18 cellular contexts compared by ENCODE assay signal in genomic region chr2:193847140-193847539, GRCh38.
DNase-seq lines count a peak whose midpoint lies in the region; ATAC-seq and TF ChIP-seq lines count a peak whose summit lies in the region.
"Had no signal": no experiment of that assay in that cellular context is flagged by ENCODE, and none has a peak within 500 bp of the region (broad histone marks: within the 10 kb centered on the region; RNA-seq: fewer than 3 reads in every experiment).

No MANE protein-coding gene starts in this region.

- H3K36me3 ChIP-seq in neuronal stem cell (replicated peaks in 1 of 2; ENCODE audit: control insufficient read depth in 2 of 2, insufficient read depth in 2 of 2, low read length in 2 of 2), result no peaks in the 10 kb centered on the region
- H3K36me3 ChIP-seq: BLaER1 treated with 17β-estradiol and CSF1 and Interleukin-3, amounts not matched to agents 10 nM and 100 nM; upper lobe of right lung had no signal

- H4K8ac ChIP-seq in neuronal stem cell (ENCODE audit: low read depth, low read length), result no peak overlapping the region

- DNase-seq in GM04504 (ENCODE audit: low read depth) (peak; percentile 23), RPMI7951 (ENCODE audit: low read depth) (peak; percentile 43), epithelial cell of esophagus (ENCODE audit: low read depth) (peak; percentile 55), osteocyte (ENCODE audit: extremely low spot score, unreplicated experiment) (no peak), OCI-M1 (lab: John Stamatoyannopoulos, UW) (no peak), omental fat pad (ENCODE audit: low spot score) (no peak), neuronal stem cell (ENCODE audit: low spot score) (no peak)
- no peak for DNase-seq in activated naive CD4-positive, alpha-beta T cell treated with anti-CD3 and anti-CD28 coated beads, Interleukin-2, amount 10 ng/mL, durations not matched to agents 7 days and 5 days
- DNase-seq: activated effector memory CD4-positive, alpha-beta T cell treated with Interleukin-2 at 50 U/mL for 16 hours; aorta; mesendoderm; NCI-H1417 treated with DMSO at 0.1 percent for 48 hours; NCI-H446; small intestine; stimulated activated naive CD4-positive, alpha-beta T cell treated with Interleukin-2 at 50 U/mL for 16 hours; upper lobe of right lung had no signal

- H2AFZ ChIP-seq in neuronal stem cell (ENCODE audit: low read length), result no peak overlapping the region

- no peak overlapping the region for H2BK120ac ChIP-seq in neuronal stem cell (ENCODE audit: low read depth, low read length)

- H3K4ac ChIP-seq in neuronal stem cell (ENCODE audit: low read length), result no peak overlapping the region

- H3K18ac ChIP-seq in neuronal stem cell (ENCODE audit: low read length), result no peak overlapping the region

- H4K91ac ChIP-seq in neuronal stem cell (ENCODE audit: low read depth, low read length, poor library complexity), result no peak overlapping the region

- H3K9ac ChIP-seq in neuronal stem cell (ENCODE audit: low read depth, low read length, poor library complexity), result no peak overlapping the region
- H3K9ac ChIP-seq: BLaER1 treated with 17β-estradiol and CSF1 and Interleukin-3, amounts not matched to agents 10 nM and 100 nM had no signal

- peaks cover 28% of the 10 kb centered on the region for H3K4me1 Mint-ChIP-seq in osteocyte (ENCODE audit: unreplicated experiment)
- H3K4me1 Mint-ChIP-seq in activated naive CD4-positive, alpha-beta T cell treated with anti-CD3 and anti-CD28 coated beads, Interleukin-2, amount 10 ng/mL, durations not matched to agents 7 days and 5 days, result no peaks in the 10 kb centered on the region

- no peak overlapping the region for H3K23ac ChIP-seq in neuronal stem cell (ENCODE audit: low read depth, low read length, poor library complexity)

- H3K4me3 ChIP-seq in epithelial cell of esophagus (ENCODE audit: low read length) (no peak overlapping the region), neuronal stem cell (ENCODE audit: low read length in 2 of 2) (no peak overlapping the region)
- H3K4me3 ChIP-seq: BLaER1 treated with 17β-estradiol and CSF1 and Interleukin-3, amounts not matched to agents 10 nM and 100 nM; K562; upper lobe of right lung had no signal

- no peak overlapping the region for H2BK12ac ChIP-seq in neuronal stem cell (ENCODE audit: low read length)

- H3K9me3 Mint-ChIP-seq in osteocyte (ENCODE audit: unreplicated experiment), result peaks cover 31% of the 10 kb centered on the region
- H3K9me3 Mint-ChIP-seq in activated naive CD4-positive, alpha-beta T cell treated with anti-CD3 and anti-CD28 coated beads, Interleukin-2, amount 10 ng/mL, durations not matched to agents 7 days and 5 days, result no peaks in the 10 kb centered on the region

- no peak for ATAC-seq in omental fat pad (ENCODE audit: low FRiP score)
- ATAC-seq: K562, upper lobe of right lung had no signal

- no peaks in the 10 kb centered on the region for H3K9me3 ChIP-seq in neuronal stem cell (replicated peaks in 1 of 2; ENCODE audit: control insufficient read depth in 2 of 2, insufficient read depth in 1 of 2, low read depth in 1 of 2, low read length in 2 of 2)
- H3K9me3 ChIP-seq: BLaER1 treated with 17β-estradiol and CSF1 and Interleukin-3, amounts not matched to agents 10 nM and 100 nM; upper lobe of right lung had no signal

- H3K14ac ChIP-seq in neuronal stem cell (ENCODE audit: low read length), result no peak overlapping the region

- H3K27ac ChIP-seq in neuronal stem cell (replicated peaks; ENCODE audit: low read length), result no peak overlapping the region
- H3K27ac ChIP-seq: BLaER1 treated with 17β-estradiol and CSF1 and Interleukin-3, amounts not matched to agents 10 nM and 100 nM; upper lobe of right lung had no signal

- H3K27ac Mint-ChIP-seq in osteocyte (ENCODE audit: unreplicated experiment), result peak overlapping the region; percentile 39
- no peak overlapping the region for H3K27ac Mint-ChIP-seq in activated naive CD4-positive, alpha-beta T cell treated with anti-CD3 and anti-CD28 coated beads, Interleukin-2, amount 10 ng/mL, durations not matched to agents 7 days and 5 days

- TF ChIP-seq CTCF in epithelial cell of esophagus (IDR thresholded peaks at IDR 0.05; ENCODE audit: insufficient read depth, low read depth, low read length, missing control alignments) (no peak), osteocyte (IDR thresholded peaks at IDR 0.05) (no peak), omental fat pad (IDR thresholded peaks at IDR 0.05) (no peak)

- no peak overlapping the region for H3K4me2 ChIP-seq in neuronal stem cell (ENCODE audit: insufficient read depth, low read length, poor library complexity, severe bottlenecking)
- H3K4me2 ChIP-seq: BLaER1 treated with 17β-estradiol and CSF1 and Interleukin-3, amounts not matched to agents 10 nM and 100 nM had no signal

- no peak overlapping the region for H2BK15ac ChIP-seq in neuronal stem cell (ENCODE audit: low read length)

- WGBS in neuronal stem cell (ENCODE audit: extremely low coverage in 2 of 2, insufficient read length in 2 of 2, insufficient replicate concordance in 1 of 2), 2 donors, result no CpG with 5 or more reads among the region's 3 CpGs

- H2AK5ac ChIP-seq in neuronal stem cell (ENCODE audit: low read depth, low read length), result no peak overlapping the region

- H3K27me3 Mint-ChIP-seq in osteocyte (ENCODE audit: unreplicated experiment), result no peaks in the 10 kb centered on the region
- no peaks in the 10 kb centered on the region for H3K27me3 Mint-ChIP-seq in activated naive CD4-positive, alpha-beta T cell treated with anti-CD3 and anti-CD28 coated beads, Interleukin-2, amount 10 ng/mL, durations not matched to agents 7 days and 5 days

- H3K4me3 Mint-ChIP-seq in osteocyte (ENCODE audit: unreplicated experiment), result no peak overlapping the region
- no peak overlapping the region for H3K4me3 Mint-ChIP-seq in activated naive CD4-positive, alpha-beta T cell treated with anti-CD3 and anti-CD28 coated beads, Interleukin-2, amount 10 ng/mL, durations not matched to agents 7 days and 5 days

- H3K79me1 ChIP-seq in neuronal stem cell (ENCODE audit: low read depth, low read length), result no peaks in the 10 kb centered on the region

- H3K27me3 ChIP-seq in neuronal stem cell (ENCODE audit: control insufficient read depth in 3 of 3, insufficient read depth in 3 of 3, low read depth in 1 of 3, low read length in 3 of 3), result no peaks in the 10 kb centered on the region
- H3K27me3 ChIP-seq: BLaER1 treated with 17β-estradiol and CSF1 and Interleukin-3, amounts not matched to agents 10 nM and 100 nM; upper lobe of right lung had no signal

- H3K4me1 ChIP-seq in neuronal stem cell (ENCODE audit: control insufficient read depth in 2 of 2, insufficient read depth in 1 of 2, low read depth in 1 of 2, low read length in 2 of 2), result no peaks in the 10 kb centered on the region
- H3K4me1 ChIP-seq: BLaER1 treated with 17β-estradiol and CSF1 and Interleukin-3, amounts not matched to agents 10 nM and 100 nM; upper lobe of right lung had no signal

- H2BK5ac ChIP-seq in neuronal stem cell (ENCODE audit: low read length), result no peak overlapping the region

- CTCF ChIA-PET in activated naive CD4-positive, alpha-beta T cell treated with anti-CD3 and anti-CD28 coated beads, Interleukin-2, amount 10 ng/mL, durations not matched to agents 7 days and 5 days (lab: Charles Lee), result no interaction called here

- peaks cover 10% of the 10 kb centered on the region for H3K36me3 Mint-ChIP-seq in osteocyte (ENCODE audit: unreplicated experiment)
- H3K36me3 Mint-ChIP-seq in activated naive CD4-positive, alpha-beta T cell treated with anti-CD3 and anti-CD28 coated beads, Interleukin-2, amount 10 ng/mL, durations not matched to agents 7 days and 5 days, result no peaks in the 10 kb centered on the region

Comparison
In these comparisons a context has a peak if more than half of its experiments do, and no peak if none do; other contexts are left out.
1. DNase-seq: peak in GM04504 (single experiment), RPMI7951 (single experiment) and epithelial cell of esophagus (single experiment); none in osteocyte (single experiment), OCI-M1 (single experiment), omental fat pad (single experiment), activated naive CD4-positive, alpha-beta T cell treated with anti-CD3 and anti-CD28 coated beads, Interleukin-2, amount 10 ng/mL, durations not matched to agents 7 days and 5 days (single experiment) and neuronal stem cell (single experiment).